Comparison of ENCODE assay signal across 13 cellular contexts in the genomic region with DNA sequence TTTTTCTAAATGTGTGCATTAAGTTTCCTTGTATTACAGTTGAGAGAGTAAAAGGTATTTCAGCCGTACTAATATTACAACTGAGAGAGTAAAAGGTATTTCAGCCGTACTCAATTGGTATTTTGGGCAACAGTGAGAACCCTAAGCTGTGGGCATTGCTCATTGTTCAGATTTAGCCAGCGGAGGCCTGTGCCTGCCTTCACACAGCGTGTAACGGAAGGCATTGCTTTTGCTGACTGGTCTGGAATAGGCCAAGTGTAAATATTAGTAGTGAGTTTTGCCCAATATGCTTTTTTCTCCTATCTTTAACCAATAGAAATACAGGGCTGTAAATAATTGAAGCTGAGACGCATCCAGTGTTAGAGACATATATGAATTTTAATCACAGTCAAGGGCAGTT.
DNase-seq lines count a peak whose midpoint lies in the region; ATAC-seq lines count a peak whose summit lies in the region.
"Had no signal": no experiment of that assay in that cellular context is flagged by ENCODE, and none has a peak within 500 bp of the region (broad histone marks: within the 10 kb centered on the region; RNA-seq: fewer than 3 reads in every experiment).

No MANE protein-coding gene starts in this region.

- peak overlapping the region; percentile 19 for H3K4me3 ChIP-seq in naive thymus-derived CD4-positive, alpha-beta T cell (ENCODE audit: low read length)
- H3K4me3 ChIP-seq: MG63, ovary had no signal

- no peaks in the 10 kb centered on the region for H3K9me3 ChIP-seq in naive thymus-derived CD4-positive, alpha-beta T cell (ENCODE audit: control insufficient read depth in 2 of 3, low read length in 3 of 3)
- H3K9me3 ChIP-seq: MG63, ovary had no signal

- peak overlapping the region; percentile 85 for H3K4me3 Mint-ChIP-seq in stimulated activated naive CD8-positive, alpha-beta T cell treated with anti-CD3 and anti-CD28 coated beads, Interleukin-15, Interleukin-2, amounts not matched to agents 100 ng/mL and 50 ng/mL, for 24 hours
- H3K4me3 Mint-ChIP-seq in activated naive CD8-positive, alpha-beta T cell, result peak overlapping the region; percentile 84
- H3K4me3 Mint-ChIP-seq in naive thymus-derived CD4-positive, alpha-beta T cell, result peak overlapping the region; percentile 70 to 89 (median 84)
- H3K4me3 Mint-ChIP-seq: WTC11 had no signal

- DNase-seq in stimulated activated naive CD8-positive, alpha-beta T cell treated with anti-CD3 and anti-CD28 coated beads, Interleukin-15, Interleukin-2, amounts not matched to agents 100 U/mL and 50 U/mL, for 24 hours, result no peak
- DNase-seq in naive thymus-derived CD4-positive, alpha-beta T cell, result no peak
- DNase-seq in NCI-H524 (lab: John Stamatoyannopoulos, UW) (no peak), NCI-H2029 (lab: John Stamatoyannopoulos, UW) (no peak)
- DNase-seq: erythroblast, HCEC 1CT, ovary had no signal

- H3K27ac Mint-ChIP-seq in stimulated activated naive CD8-positive, alpha-beta T cell treated with anti-CD3 and anti-CD28 coated beads, Interleukin-15, Interleukin-2, amounts not matched to agents 100 ng/mL and 50 ng/mL, for 24 hours, result peak overlapping the region; percentile 94
- H3K27ac Mint-ChIP-seq in activated naive CD8-positive, alpha-beta T cell, result peak overlapping the region; percentile 98
- H3K27ac Mint-ChIP-seq in naive thymus-derived CD4-positive, alpha-beta T cell, result peak overlapping the region; percentile 97 to 99 (median 99)
- H3K27ac Mint-ChIP-seq: WTC11 had no signal

- CTCF ChIA-PET in naive thymus-derived CD4-positive, alpha-beta T cell (lab: Charles Lee), result interaction anchor here (1.1 to 3.8 kb wide), 6 partner anchors 12 to 35 kb away, joined by 3 to 57 read pairs (median 17); no protein-coding TSS in a partner anchor

- H3K36me3 Mint-ChIP-seq in stimulated activated naive CD8-positive, alpha-beta T cell treated with anti-CD3 and anti-CD28 coated beads, Interleukin-15, Interleukin-2, amounts not matched to agents 100 ng/mL and 50 ng/mL, for 24 hours (ENCODE audit: low read depth), result no peaks in the 10 kb centered on the region
- no peaks in the 10 kb centered on the region for H3K36me3 Mint-ChIP-seq in activated naive CD8-positive, alpha-beta T cell
- H3K36me3 Mint-ChIP-seq in naive thymus-derived CD4-positive, alpha-beta T cell, result peaks cover 0 to 9% (median 0%) of the 10 kb centered on the region in 5 donors
- H3K36me3 Mint-ChIP-seq: WTC11 had no signal

- H3K36me3 ChIP-seq in naive thymus-derived CD4-positive, alpha-beta T cell (ENCODE audit: control insufficient read depth in 2 of 3, insufficient read depth in 3 of 3, low read length in 3 of 3), result no peaks in the 10 kb centered on the region
- H3K36me3 ChIP-seq: MG63, ovary had no signal

- no peaks in the 10 kb centered on the region for H3K27me3 Mint-ChIP-seq in stimulated activated naive CD8-positive, alpha-beta T cell treated with anti-CD3 and anti-CD28 coated beads, Interleukin-15, Interleukin-2, amounts not matched to agents 100 ng/mL and 50 ng/mL, for 24 hours
- H3K27me3 Mint-ChIP-seq in activated naive CD8-positive, alpha-beta T cell, result no peaks in the 10 kb centered on the region
- H3K27me3 Mint-ChIP-seq in naive thymus-derived CD4-positive, alpha-beta T cell, result no peaks in the 10 kb centered on the region

- no peaks in the 10 kb centered on the region for H3K9me3 Mint-ChIP-seq in stimulated activated naive CD8-positive, alpha-beta T cell treated with anti-CD3 and anti-CD28 coated beads, Interleukin-15, Interleukin-2, amounts not matched to agents 100 ng/mL and 50 ng/mL, for 24 hours
- H3K9me3 Mint-ChIP-seq in activated naive CD8-positive, alpha-beta T cell (ENCODE audit: low read depth), result no peaks in the 10 kb centered on the region
- peaks cover 0 to under 1% (median 0%) of the 10 kb centered on the region in 11 donors for H3K9me3 Mint-ChIP-seq in naive thymus-derived CD4-positive, alpha-beta T cell

- POLR2A ChIA-PET in naive thymus-derived CD4-positive, alpha-beta T cell (lab: Charles Lee), result interaction anchor here (0.8 to 24.8 kb wide), 6 partner anchors 11 to 35 kb away, joined by 9 to 919 read pairs (median 15); no protein-coding TSS in a partner anchor

- peak overlapping the region; percentile 94 for H3K27ac ChIP-seq in naive thymus-derived CD4-positive, alpha-beta T cell (ENCODE audit: low read depth, low read length)
- H3K27ac ChIP-seq: ovary had no signal

- peaks cover 94% of the 10 kb centered on the region for H3K4me1 Mint-ChIP-seq in stimulated activated naive CD8-positive, alpha-beta T cell treated with anti-CD3 and anti-CD28 coated beads, Interleukin-15, Interleukin-2, amounts not matched to agents 100 ng/mL and 50 ng/mL, for 24 hours (ENCODE audit: low read depth)
- peaks cover 99% of the 10 kb centered on the region for H3K4me1 Mint-ChIP-seq in activated naive CD8-positive, alpha-beta T cell (ENCODE audit: low read depth)
- peaks cover 80 to 100% (median 95%) of the 10 kb centered on the region in 7 donors for H3K4me1 Mint-ChIP-seq in naive thymus-derived CD4-positive, alpha-beta T cell

- ATAC-seq in stimulated activated naive CD8-positive, alpha-beta T cell treated with anti-CD3 and anti-CD28 coated beads, Interleukin-15, Interleukin-2, amounts not matched to agents 100 U/mL and 50 U/mL, for 24 hours, result no peak
- no peak for ATAC-seq in naive thymus-derived CD4-positive, alpha-beta T cell
- no peak for ATAC-seq in HG03565 (IDR thresholded peaks at IDR 0.05; ENCODE audit: unreplicated experiment)
- no peak for ATAC-seq in HG03175 (IDR thresholded peaks at IDR 0.05; ENCODE audit: unreplicated experiment)

- no peaks in the 10 kb centered on the region for H3K27me3 ChIP-seq in naive thymus-derived CD4-positive, alpha-beta T cell (ENCODE audit: control insufficient read depth in 2 of 2, insufficient read depth in 2 of 2, low read length in 2 of 2)
- H3K27me3 ChIP-seq: MG63, ovary had no signal

- peaks cover 96 to 98% of the 10 kb centered on the region in 2 donors for H3K4me1 ChIP-seq in naive thymus-derived CD4-positive, alpha-beta T cell (ENCODE audit: control insufficient read depth in 2 of 2, insufficient read depth in 2 of 2, low read length in 2 of 2)

- intact Hi-C loops in naive thymus-derived CD4-positive, alpha-beta T cell (cut with micrococcal nuclease), result loop anchor here in 1 of 2 donors (10.0 kb wide), 1 partner anchor 257 kb away; no protein-coding TSS in a partner anchor
